In the genomic region with DNA sequence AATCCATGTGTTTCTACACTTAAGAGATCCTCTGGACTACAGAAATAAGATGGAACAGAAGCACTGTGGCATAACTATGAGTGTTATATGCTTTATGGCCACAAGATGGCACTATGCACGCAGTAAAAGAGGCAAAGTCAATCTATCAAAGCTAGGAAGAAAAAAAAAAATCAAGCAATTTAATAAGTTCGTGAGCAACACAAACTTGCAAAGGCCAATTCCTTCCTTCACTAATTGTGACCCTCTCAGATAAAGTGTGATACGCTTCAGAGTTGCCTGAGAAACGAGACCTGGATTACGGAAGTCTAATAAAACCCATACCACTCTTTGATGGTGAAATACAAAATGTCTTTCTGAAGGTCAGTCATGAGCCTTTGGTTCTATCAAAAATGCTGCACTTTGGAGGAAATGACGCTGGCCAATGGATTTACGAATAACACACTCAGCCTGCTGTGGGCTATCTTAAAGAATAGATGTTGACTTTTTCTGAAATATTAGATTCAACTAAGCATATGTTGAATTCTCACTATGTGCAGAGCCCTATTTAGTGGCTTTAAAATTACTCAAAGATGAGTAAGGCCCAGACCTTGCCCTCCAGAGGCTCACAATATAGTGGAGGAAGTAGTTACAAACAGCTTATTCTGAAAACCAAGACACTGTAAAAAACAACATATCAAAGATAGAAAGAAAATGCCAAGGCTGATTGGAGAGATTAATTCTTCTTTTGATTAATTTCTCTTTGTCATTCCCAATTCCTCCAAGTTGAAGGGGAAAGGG, we compare ENCODE assay signal across 8 cellular contexts. TPM values are rescaled to one million over a fixed set of nuclear protein-coding genes. Genes with fewer than 3 reads are reported as not detected.
DNase-seq lines count a peak whose midpoint lies in the region; ATAC-seq and TF ChIP-seq lines count a peak whose summit lies in the region.

No MANE protein-coding gene starts in this region.

- H3K4me1 ChIP-seq in BE2C: no peaks in the 10 kb centered on the region
- H3K4me1 ChIP-seq in trophoblast cell (ENCODE audit: control insufficient read depth in 1 of 2, insufficient read depth in 2 of 2, low read length in 2 of 2): no peaks in the 10 kb centered on the region

- no CpG with 5 or more reads among the region's 7 CpGs for WGBS in trophoblast cell (ENCODE audit: extremely low coverage, insufficient coverage, insufficient read length)

- H3K79me1 ChIP-seq in trophoblast cell (ENCODE audit: low read length): no peaks in the 10 kb centered on the region

- ATAC-seq in HG02981 (IDR thresholded peaks at IDR 0.05; ENCODE audit: unreplicated experiment) (peak; percentile 43), HG03045 (IDR thresholded peaks at IDR 0.05; ENCODE audit: unreplicated experiment) (no peak)

- H3K36me3 ChIP-seq in BE2C: no peaks in the 10 kb centered on the region
- H3K36me3 ChIP-seq in trophoblast cell (ENCODE audit: control insufficient read depth in 1 of 2, insufficient read depth in 2 of 2, low read length in 2 of 2): no peaks in the 10 kb centered on the region

- H3K27ac ChIP-seq in trophoblast cell (ENCODE audit: low read depth, low read length): no peak overlapping the region

- H3K4me3 ChIP-seq in BE2C (ENCODE audit: low read depth, low read length): no peak overlapping the region
- H3K4me3 ChIP-seq in trophoblast cell (ENCODE audit: low read depth, low read length): no peak overlapping the region

- H2AFZ ChIP-seq in trophoblast cell (ENCODE audit: insufficient read depth, low read length, poor library complexity): no peak overlapping the region

- no peak overlapping the region for H3K23ac ChIP-seq in trophoblast cell (ENCODE audit: low read length)

- H4K91ac ChIP-seq in trophoblast cell (ENCODE audit: low read depth, low read length): no peak overlapping the region

- no peak overlapping the region for H4K12ac ChIP-seq in trophoblast cell (ENCODE audit: low read depth, low read length)

- no peak overlapping the region for H2BK120ac ChIP-seq in trophoblast cell (ENCODE audit: insufficient read depth, low read length, poor library complexity)

- H4K8ac ChIP-seq in trophoblast cell (ENCODE audit: low read depth, low read length): no peak overlapping the region

- no peaks in the 10 kb centered on the region for H3K27me3 ChIP-seq in BE2C
- H3K27me3 ChIP-seq in trophoblast cell (ENCODE audit: insufficient read depth, low read length): no peaks in the 10 kb centered on the region

- H3K9ac ChIP-seq in trophoblast cell (ENCODE audit: low read length): no peak overlapping the region

- no peak overlapping the region for H3K18ac ChIP-seq in trophoblast cell (ENCODE audit: low read length)

- DNase-seq in BE2C (peak; percentile 13), GM13977 (ENCODE audit: low spot score) (peak; percentile 54), NCI-H460 (ENCODE audit: extremely low read depth, low read depth) (peak; percentile 58), glomerular visceral epithelial cell (ENCODE audit: extremely low spot score) (peak; percentile 71), trophoblast cell (peak; percentile 48 to 90)
- peak; percentile 26 to 32 for DNase-seq in activated T-cell treated with anti-CD3 and anti-CD28 coated beads, Interleukin-2, amount 50 U/mL, for 48 hours

- H3K14ac ChIP-seq in trophoblast cell (ENCODE audit: low read length): no peak overlapping the region

- no peak overlapping the region for H2BK5ac ChIP-seq in trophoblast cell (ENCODE audit: low read depth, low read length, poor library complexity)

- no peak overlapping the region for H3K4ac ChIP-seq in trophoblast cell (ENCODE audit: low read depth, low read length)

- no peak overlapping the region for H2AK5ac ChIP-seq in trophoblast cell (ENCODE audit: low read length)

- peak; percentile 61 for TF ChIP-seq CTCF in BE2C (IDR thresholded peaks at IDR 0.05; ENCODE audit: low read depth, low read length)
- peak; percentile 72 for TF ChIP-seq CTCF in GM13977 (IDR thresholded peaks at IDR 0.05; ENCODE audit: extremely low read depth, insufficient read depth, missing control alignments)

- H3K9me3 ChIP-seq in BE2C: no peaks in the 10 kb centered on the region
- H3K9me3 ChIP-seq in trophoblast cell (ENCODE audit: insufficient read depth, low read depth, low read length): peaks cover 1% of the 10 kb centered on the region

- no peaks in the 10 kb centered on the region for H3K79me2 ChIP-seq in trophoblast cell (ENCODE audit: control insufficient read depth, insufficient read depth, low read length, poor library complexity)

- no peak overlapping the region for H3K4me2 ChIP-seq in trophoblast cell (ENCODE audit: low read length)

- H2BK12ac ChIP-seq in trophoblast cell (ENCODE audit: low read length): no peak overlapping the region

- in situ Hi-C loops in GM13977 (cut with MboI; ENCODE audit: low pct_unique_long_range_greater_than_20kb, low sequenced_read_pairs, unreplicated experiment): loop anchor here (10.0 kb wide), 2 partner anchors 169 to 269 kb away; no protein-coding TSS in a partner anchor

RNA-seq across cellular contexts. Expression of a gene that starts 35.5 kb away (rescaled TPM):
- not detected for polyA plus RNA-seq in BE2C (2012; ENCODE audit: insufficient read depth, insufficient read length, low read depth)
- not detected in 2 replicates for total RNA-seq in NCI-H460 (2014; rRNA removed; shearing (Covaris generic))
- polyA plus RNA-seq in NCI-H460 (2014; cell fraction: nucleus; rRNA removed): not detected in 2 replicates
- polyA plus RNA-seq in trophoblast cell (2013): 4.5 and 5.7 TPM in 2 replicates

RNA-seq across cellular contexts. Expression of a gene that starts 58.2 kb away (rescaled TPM):
- not detected for polyA plus RNA-seq in BE2C (2012; ENCODE audit: insufficient read depth, insufficient read length, low read depth)
- total RNA-seq in NCI-H460 (2014; rRNA removed; shearing (Covaris generic)): 33.9 and 39.1 TPM in 2 replicates
- 24.2 and 34.4 TPM in 2 replicates for polyA plus RNA-seq in NCI-H460 (2014; cell fraction: nucleus; rRNA removed)
- 81.8 and 82.6 TPM in 2 replicates for polyA plus RNA-seq in trophoblast cell (2013)

Comparison
In these comparisons a context has a peak if more than half of its experiments do, and no peak if none do; other contexts are left out.
1. DNase-seq: peak in every context shown above with its lines; median percentile 71 in glomerular visceral epithelial cell; 69 in trophoblast cell; 58 in NCI-H460; 54 in GM13977; 29 in activated T-cell treated with anti-CD3 and anti-CD28 coated beads, Interleukin-2, amount 50 U/mL, for 48 hours; 13 in BE2C.